8 cellular contexts compared by ENCODE assay signal in the genomic region with DNA sequence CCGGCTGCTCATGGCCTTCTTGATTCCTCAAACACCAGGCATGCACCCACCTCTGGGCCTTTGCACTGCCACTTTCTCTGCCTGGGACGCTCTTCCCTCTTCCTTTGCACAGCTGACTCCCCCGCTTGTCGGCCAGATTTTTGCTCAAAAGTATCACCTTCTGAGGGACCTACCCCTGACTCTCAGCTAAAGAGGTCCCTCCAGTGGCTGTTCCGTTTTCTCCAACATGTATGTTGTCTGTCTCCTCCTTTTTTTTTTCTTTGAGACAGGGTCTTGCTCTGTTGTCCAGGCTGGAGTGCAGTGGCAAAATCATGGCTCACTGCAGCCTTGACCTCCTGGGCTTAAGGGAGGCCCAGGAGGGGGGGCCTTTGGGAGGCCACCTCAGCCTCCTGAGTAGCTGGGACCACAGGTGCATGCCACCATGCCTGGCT. TPM values are rescaled to one million over a fixed set of nuclear protein-coding genes. Genes with fewer than 3 reads are reported as not detected.
A peak's percentile ranks its signal among the peaks of the same experiment; 100 is the strongest.
DNase-seq lines count a peak whose midpoint lies in the region; ATAC-seq and TF ChIP-seq lines count a peak whose summit lies in the region.
"Not testable (repeated sequence)": the region's sequence is repeated elsewhere in the genome, so short reads cannot be mapped to it uniquely, and the experiment has no call there.

No MANE protein-coding gene starts in this region.

- peak overlapping the region in 10 of 11 experiments; percentile 82 to 98 (median 90); a peak in 13 of 22 replicates for H3K4me2 ChIP-seq in BLaER1 treated with 17β-estradiol and CSF1 and Interleukin-3, amounts not matched to agents 10 nM and 100 nM

- not testable (repeated sequence) for H3K27me3 ChIP-seq in BLaER1 treated with 17β-estradiol and CSF1 and Interleukin-3, amounts not matched to agents 10 nM and 100 nM; SJCRH30

- not testable (repeated sequence) for H3K27me3 Mint-ChIP-seq in activated CD8-positive, alpha-beta T cell treated with anti-CD3 and anti-CD28 coated beads, Interleukin-2, amount 10 ng/mL, durations not matched to agents 7 days and 5 days (ENCODE audit: low read depth)

- CTCF ChIA-PET in activated CD8-positive, alpha-beta T cell treated with anti-CD3 and anti-CD28 coated beads, Interleukin-2, amount 10 ng/mL, durations not matched to agents 7 days and 5 days (lab: Charles Lee) = interaction anchor here (0.6 to 0.8 kb wide), 2 partner anchors 29 to 58 kb away, joined by 3 read pairs; no protein-coding TSS in a partner anchor

- not testable (repeated sequence) for H3K27ac ChIP-seq in BLaER1 treated with 17β-estradiol and CSF1 and Interleukin-3, amounts not matched to agents 10 nM and 100 nM; SJCRH30

- not testable (repeated sequence) for H3K4me3 ChIP-seq in BLaER1 treated with 17β-estradiol and CSF1 and Interleukin-3, amounts not matched to agents 10 nM and 100 nM; SJCRH30; cardiac fibroblast (replicated peaks in 1 of 2; ENCODE audit: low read depth in 2 of 2, low read length in 2 of 2)

- not testable (repeated sequence) for H3K36me3 ChIP-seq in BLaER1 treated with 17β-estradiol and CSF1 and Interleukin-3, amounts not matched to agents 10 nM and 100 nM; SJCRH30

- POLR2A ChIA-PET in activated CD8-positive, alpha-beta T cell treated with anti-CD3 and anti-CD28 coated beads, Interleukin-2, amount 10 ng/mL, durations not matched to agents 7 days and 5 days (lab: Charles Lee) = interaction anchor here (0.7 kb wide), 2 partner anchors 53 to 57 kb away, joined by 4 to 5 read pairs; a partner anchor contains a TSS

- H3K27ac Mint-ChIP-seq in activated CD8-positive, alpha-beta T cell treated with anti-CD3 and anti-CD28 coated beads, Interleukin-2, amount 10 ng/mL, durations not matched to agents 7 days and 5 days = peak overlapping the region; percentile 2

- peaks cover 24% of the 10 kb centered on the region for H3K4me1 Mint-ChIP-seq in activated CD8-positive, alpha-beta T cell treated with anti-CD3 and anti-CD28 coated beads, Interleukin-2, amount 10 ng/mL, durations not matched to agents 7 days and 5 days (ENCODE audit: low read depth)

- H4K20me1 ChIP-seq in BLaER1 treated with 17β-estradiol and CSF1 and Interleukin-3, amounts not matched to agents 10 nM and 100 nM = peaks cover 0 to 13% (median 0%) of the 10 kb centered on the region in 11 experiments; a peak in 4 of 22 replicates

- peaks cover 29 to 41% (median 36%) of the 10 kb centered on the region in 10 experiments for H3K4me1 ChIP-seq in BLaER1 treated with 17β-estradiol and CSF1 and Interleukin-3, amounts not matched to agents 10 nM and 100 nM
- H3K4me1 ChIP-seq in SJCRH30 = not testable (repeated sequence)

- not testable (repeated sequence) for H3K36me3 Mint-ChIP-seq in activated CD8-positive, alpha-beta T cell treated with anti-CD3 and anti-CD28 coated beads, Interleukin-2, amount 10 ng/mL, durations not matched to agents 7 days and 5 days (ENCODE audit: low read depth)

- intact Hi-C loops in sciatic nerve (cut with DNase I) = not testable (repeated sequence)

- TF ChIP-seq CTCF in GM12872 (IDR thresholded peaks at IDR 0.05; ENCODE audit: insufficient read depth, low read depth, low read length) = peak; percentile 7; the same call in 1 of the 3 replicates
- TF ChIP-seq CTCF in cardiac fibroblast (IDR thresholded peaks at IDR 0.05; ENCODE audit: low read depth, low read length) = not testable (repeated sequence)

- peak overlapping the region; percentile 74 for H3K4me3 Mint-ChIP-seq in activated CD8-positive, alpha-beta T cell treated with anti-CD3 and anti-CD28 coated beads, Interleukin-2, amount 10 ng/mL, durations not matched to agents 7 days and 5 days

- H3K9ac ChIP-seq in BLaER1 treated with 17β-estradiol and CSF1 and Interleukin-3, amounts not matched to agents 10 nM and 100 nM = peak overlapping the region in 2 of 11 experiments; percentile 79 to 87; a peak in 1 of 22 replicates

- DNase-seq in NAMALWA (ENCODE audit: low spot score) = peak; percentile 48
- peak; percentile 26 to 31 for DNase-seq in SJCRH30
- peak; percentile 39 for DNase-seq in activated CD8-positive, alpha-beta T cell treated with anti-CD3 and anti-CD28 coated beads, Interleukin-2, amount 10 ng/mL, durations not matched to agents 7 days and 5 days
- DNase-seq in cardiac fibroblast (ENCODE audit: low read depth in 2 of 2) = peak; percentile 10 to 17
- peak; percentile 6 for DNase-seq in medulla oblongata (ENCODE audit: extremely low spot score)
- peak; percentile 47 for DNase-seq in sciatic nerve (ENCODE audit: low spot score)

- not testable (repeated sequence) for ATAC-seq in activated CD8-positive, alpha-beta T cell treated with anti-CD3 and anti-CD28 coated beads, Interleukin-2, amount 10 ng/mL, durations not matched to agents 7 days and 5 days; sciatic nerve

- H3K9me3 ChIP-seq in BLaER1 treated with 17β-estradiol and CSF1 and Interleukin-3, amounts not matched to agents 10 nM and 100 nM (replicated peaks in 1 of 11); SJCRH30 (replicated peaks): not testable (repeated sequence)

- H3K9me3 Mint-ChIP-seq in activated CD8-positive, alpha-beta T cell treated with anti-CD3 and anti-CD28 coated beads, Interleukin-2, amount 10 ng/mL, durations not matched to agents 7 days and 5 days (ENCODE audit: insufficient read depth) = not testable (repeated sequence)

RNA-seq across cellular contexts. Expression of a gene that starts 16.6 kb away (rescaled TPM):
- total RNA-seq in SJCRH30 (2014; rRNA removed; shearing (Covaris generic)) = under 0.01 TPM in 2 replicates
- total RNA-seq in activated CD8-positive, alpha-beta T cell treated with anti-CD3 and anti-CD28 coated beads, Interleukin-2, amount 10 ng/mL, durations not matched to agents 7 days and 5 days = 1,000 to 10,000 TPM; 1,730 to 2,232 TPM
- total RNA-seq in sciatic nerve = 13,769 TPM

RNA-seq across cellular contexts. Expression of a gene that starts 57.0 kb away (rescaled TPM):
- 44.0 and 45.7 TPM in 2 replicates for total RNA-seq in SJCRH30 (2014; rRNA removed; shearing (Covaris generic))
- 10 to 100 TPM; 93.8 to 94.3 TPM for total RNA-seq in activated CD8-positive, alpha-beta T cell treated with anti-CD3 and anti-CD28 coated beads, Interleukin-2, amount 10 ng/mL, durations not matched to agents 7 days and 5 days
- 52.9 TPM for total RNA-seq in sciatic nerve

Comparison
In these comparisons a context has a peak if more than half of its experiments do, and no peak if none do; other contexts are left out.
1. RNA of a gene that starts 16.6 kb away (total RNA-seq): 13,769 TPM in sciatic nerve (single experiment) and 1,730 to 2,232 TPM in activated CD8-positive, alpha-beta T cell treated with anti-CD3 and anti-CD28 coated beads, Interleukin-2, amount 10 ng/mL, durations not matched to agents 7 days and 5 days; under 0.01 TPM in SJCRH30; every median in the first group is over 1,000 times any median in the second.
2. Peak in every context shown above with its lines, with median percentiles within 50 percentile points of each other: DNase-seq.